In genomic region chr7:131254211-131254610, GRCh38 we compare ENCODE assay signal across 29 cellular contexts.
"Had no signal": no experiment of that assay in that cellular context is flagged by ENCODE, and none has a peak within 500 bp of the region (broad histone marks: within the 10 kb centered on the region; RNA-seq: fewer than 3 reads in every experiment).

No MANE protein-coding gene starts in this region.

- H3K9me3 ChIP-seq: neutrophil had no signal

- H3K4me2 ChIP-seq: smooth muscle cell had no signal

- H3K4me1 Mint-ChIP-seq: mesothelial cell of epicardium had no signal

- H3K27ac ChIP-seq: adrenal gland, ascending aorta, neutrophil, sigmoid colon, transverse colon, VCaP had no signal

- H3K4me3 ChIP-seq: adrenal gland, ascending aorta, gastrocnemius medialis, sigmoid colon, smooth muscle cell, transverse colon had no signal

- DNase-seq: activated CD4-positive, alpha-beta T cell treated with anti-CD3 and anti-CD28 coated beads for 4 hours; activated CD4-positive, alpha-beta T cell treated with anti-CD3 and anti-CD28 coated beads, Interleukin-2, amount 50 U/mL, for 48 hours; activated CD8-positive, alpha-beta memory T cell treated with anti-CD3 and anti-CD28 coated beads for 24 hours; activated effector memory CD4-positive, alpha-beta T cell treated with Interleukin-2 at 50 U/mL for 16 hours; activated naive CD4-positive, alpha-beta T cell treated with Interleukin-2 at 50 U/mL for 16 hours; adrenal gland; central memory CD4-positive, alpha-beta T cell; effector memory CD4-positive, alpha-beta T cell; gastrocnemius medialis; glutamatergic neuron; left cardiac atrium; mammary epithelial cell; naive B cell; nephron progenitor cell; sigmoid colon; stimulated activated CD4-positive, alpha-beta T cell treated with anti-CD3 and anti-CD28 coated beads, Interleukin-2, amount 100 ng/mL, for 24 hours; stimulated activated naive CD4-positive, alpha-beta T cell treated with Interleukin-2 at 50 U/mL for 16 hours; T-helper 9 cell; transverse colon had no signal

- ATAC-seq: left cardiac atrium had no signal

- H3K27ac Mint-ChIP-seq: activated naive CD8-positive, alpha-beta T cell; mesothelial cell of epicardium; naive B cell; nephron progenitor cell; T-helper 1 cell treated with Interleukin-12 subunit alpha and Interleukin-12 subunit beta and Interleukin-4 antibody, amounts not matched to agents 30 μg/mL and 1 μg/mL, for 36 hours had no signal

- H3K4me1 ChIP-seq: transverse colon had no signal

- H3K27me3 Mint-ChIP-seq: activated naive CD8-positive, alpha-beta T cell had no signal

- H3K36me3 ChIP-seq: adrenal gland, ascending aorta, gastrocnemius medialis, neutrophil, sigmoid colon, transverse colon had no signal

- H3K27me3 ChIP-seq: adrenal gland, ascending aorta, gastrocnemius medialis, neutrophil, sigmoid colon had no signal

- H3K4me3 Mint-ChIP-seq: activated naive CD8-positive, alpha-beta T cell; mesothelial cell of epicardium; naive B cell; nephron progenitor cell; T-helper 1 cell treated with Interleukin-12 subunit alpha and Interleukin-12 subunit beta and Interleukin-4 antibody, amounts not matched to agents 30 μg/mL and 1 μg/mL, for 36 hours had no signal

- FAIRE-seq: colon, keratinocyte, TTC549 had no signal
